Comparison of ENCODE assay signal across 8 cellular contexts in genomic region chr1:209675567-209676154, GRCh38. TPM values are rescaled to one million over a fixed set of nuclear protein-coding genes. Genes with fewer than 3 reads are reported as not detected.
DNase-seq lines count a peak whose midpoint lies in the region; ATAC-seq and TF ChIP-seq lines count a peak whose summit lies in the region.

No MANE protein-coding gene starts in this region.

- ATAC-seq in left lung (peak; percentile 62), GM21360 (IDR thresholded peaks at IDR 0.05; ENCODE audit: unreplicated experiment) (no peak)

- peak overlapping the region; percentile 31 to 54 for H3K4me3 ChIP-seq in left lung
- peak overlapping the region; percentile 77 to 83 for H3K4me3 ChIP-seq in stomach smooth muscle (ENCODE audit: low read length in 2 of 2)

- peaks cover 19 to 58% of the 10 kb centered on the region in 2 donors for H3K4me1 ChIP-seq in left lung
- peaks cover 8% of the 10 kb centered on the region for H3K4me1 ChIP-seq in stomach smooth muscle (ENCODE audit: control insufficient read depth, insufficient read depth, low read length)

- peak overlapping the region; percentile 49 to 51 for H3K9ac ChIP-seq in stomach smooth muscle (ENCODE audit: low read length in 2 of 2)

- intact Hi-C loops in left lung (cut with DNase I): no loop called here

- H3K27me3 ChIP-seq in left lung (peaks cover 4 to 49% of the 10 kb centered on the region in 2 donors), stomach smooth muscle (ENCODE audit: control insufficient read depth in 1 of 2, insufficient read depth in 2 of 2, low read length in 2 of 2) (no peaks in the 10 kb centered on the region)

- H3K36me3 ChIP-seq in left lung (no peaks in the 10 kb centered on the region), stomach smooth muscle (ENCODE audit: control insufficient read depth in 2 of 2, insufficient read depth in 2 of 2, low read length in 2 of 2) (no peaks in the 10 kb centered on the region)

- DNase-seq in DMS114 treated with DMSO at 0.1 percent for 48 hours (lab: John Stamatoyannopoulos, UW; ENCODE audit: unreplicated experiment) (peak; percentile 34), NCI-H526 treated with DMSO at 0.1 percent for 48 hours (lab: John Stamatoyannopoulos, UW) (peak; percentile 34), dermis blood vessel endothelial cell (peak; percentile 40), left lung (peak; percentile 46 to 86), NCI-H2081 (lab: John Stamatoyannopoulos, UW) (no peak), NCI-H2196 treated with DMSO at 0.1 percent for 48 hours (lab: John Stamatoyannopoulos, UW; ENCODE audit: unreplicated experiment) (no peak)

- H3K27ac ChIP-seq in left lung: peak overlapping the region in 1 of 2 donors; percentile 84
- peak overlapping the region; percentile 46 for H3K27ac ChIP-seq in stomach smooth muscle (ENCODE audit: low read length)

- TF ChIP-seq CTCF in left lung (IDR thresholded peaks at IDR 0.05): no peak

- H3K9me3 ChIP-seq in left lung (no peaks in the 10 kb centered on the region), stomach smooth muscle (ENCODE audit: control insufficient read depth in 2 of 2, low read length in 2 of 2) (no peaks in the 10 kb centered on the region)

RNA-seq across cellular contexts. Expression of gene G0S2, which starts 0.4 kb away (rescaled TPM):
- total RNA-seq in dermis blood vessel endothelial cell: 0.33 and 1.0 TPM in 2 replicates
- 10 to 100 TPM; 10.6 to 89.1 TPM for total RNA-seq in left lung

RNA-seq across cellular contexts. Expression of gene LAMB3, which starts 23.4 kb away (rescaled TPM):
- total RNA-seq in dermis blood vessel endothelial cell (1.5 and 1.9 TPM in 2 replicates), left lung (100 to 1,000 TPM in 1 of 2 donors, 10 to 100 TPM in 1; 64.1 to 126 TPM)

RNA-seq across cellular contexts. Expression of gene HSD11B1, which starts 29.0 kb away (rescaled TPM):
- total RNA-seq in dermis blood vessel endothelial cell (not detected in 2 replicates), left lung (10 to 100 TPM in 1 of 2 donors, 1 to 10 TPM in 1; 8.1 to 30.7 TPM)

Comparison
In these comparisons a context has a peak if more than half of its experiments do, and no peak if none do; other contexts are left out.
1. DNase-seq: peak in DMS114 treated with DMSO at 0.1 percent for 48 hours (single experiment), NCI-H526 treated with DMSO at 0.1 percent for 48 hours (single experiment), dermis blood vessel endothelial cell (single experiment) and left lung (2 of 2); none in NCI-H2081 (0 of 2) and NCI-H2196 treated with DMSO at 0.1 percent for 48 hours (single experiment).
2. RNA of gene LAMB3, which starts 23.4 kb away (total RNA-seq): 64.1 to 126 TPM in left lung; 1.5 to 1.9 TPM in dermis blood vessel endothelial cell; every median in the first group is over 10 times any median in the second.